In the genomic region with DNA sequence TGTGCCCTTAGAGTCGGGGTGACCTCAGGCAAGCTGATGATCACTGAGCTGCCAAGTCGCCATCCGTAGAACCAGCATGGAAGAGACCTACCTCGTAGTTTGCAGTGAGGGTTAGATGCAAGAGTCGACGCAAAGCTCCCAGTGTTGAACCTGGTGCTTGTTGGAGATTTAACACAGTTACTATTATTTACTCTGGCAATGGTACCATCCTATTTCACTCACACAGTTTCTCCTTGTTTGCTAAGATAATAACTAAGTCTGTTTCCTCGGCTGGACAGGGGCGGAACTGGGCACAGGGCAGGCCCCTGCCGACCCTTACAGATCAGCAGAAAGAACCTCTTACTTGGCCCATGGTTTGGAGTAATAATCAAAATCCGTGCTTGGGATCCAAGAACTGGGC, we compare ENCODE assay signal across 1 cellular context.
TF ChIP-seq lines count a peak whose summit lies in the region.

No MANE protein-coding gene starts in this region.

TF ChIP-seq in HepG2, 621 proteins besides CTCF, POLR2A, EP300 and RAD21 (continued from another document):
- TF ChIP-seq, protein P1, sequence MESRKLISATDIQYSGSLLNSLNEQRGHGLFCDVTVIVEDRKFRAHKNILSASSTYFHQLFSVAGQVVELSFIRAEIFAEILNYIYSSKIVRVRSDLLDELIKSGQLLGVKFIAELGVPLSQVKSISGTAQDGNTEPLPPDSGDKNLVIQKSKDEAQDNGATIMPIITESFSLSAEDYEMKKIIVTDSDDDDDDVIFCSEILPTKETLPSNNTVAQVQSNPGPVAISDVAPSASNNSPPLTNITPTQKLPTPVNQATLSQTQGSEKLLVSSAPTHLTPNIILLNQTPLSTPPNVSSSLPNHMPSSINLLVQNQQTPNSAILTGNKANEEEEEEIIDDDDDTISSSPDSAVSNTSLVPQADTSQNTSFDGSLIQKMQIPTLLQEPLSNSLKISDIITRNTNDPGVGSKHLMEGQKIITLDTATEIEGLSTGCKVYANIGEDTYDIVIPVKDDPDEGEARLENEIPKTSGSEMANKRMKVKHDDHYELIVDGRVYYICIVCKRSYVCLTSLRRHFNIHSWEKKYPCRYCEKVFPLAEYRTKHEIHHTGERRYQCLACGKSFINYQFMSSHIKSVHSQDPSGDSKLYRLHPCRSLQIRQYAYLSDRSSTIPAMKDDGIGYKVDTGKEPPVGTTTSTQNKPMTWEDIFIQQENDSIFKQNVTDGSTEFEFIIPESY (CRISPR knock-in tag; IDR thresholded peaks at IDR 0.05), result no peak
- TF ChIP-seq NFATC3 (CRISPR knock-in tag; IDR thresholded peaks at IDR 0.05) (no peak), ZNF619 (CRISPR knock-in tag; IDR thresholded peaks at IDR 0.05) (no peak), ZNF570 (CRISPR knock-in tag; IDR thresholded peaks at IDR 0.05; ENCODE audit: borderline replicate concordance) (no peak), CCDC6 (CRISPR knock-in tag; IDR thresholded peaks at IDR 0.05) (no peak), ZSCAN30 (CRISPR knock-in tag; IDR thresholded peaks at IDR 0.05) (no peak)
- TF ChIP-seq, protein P2, sequence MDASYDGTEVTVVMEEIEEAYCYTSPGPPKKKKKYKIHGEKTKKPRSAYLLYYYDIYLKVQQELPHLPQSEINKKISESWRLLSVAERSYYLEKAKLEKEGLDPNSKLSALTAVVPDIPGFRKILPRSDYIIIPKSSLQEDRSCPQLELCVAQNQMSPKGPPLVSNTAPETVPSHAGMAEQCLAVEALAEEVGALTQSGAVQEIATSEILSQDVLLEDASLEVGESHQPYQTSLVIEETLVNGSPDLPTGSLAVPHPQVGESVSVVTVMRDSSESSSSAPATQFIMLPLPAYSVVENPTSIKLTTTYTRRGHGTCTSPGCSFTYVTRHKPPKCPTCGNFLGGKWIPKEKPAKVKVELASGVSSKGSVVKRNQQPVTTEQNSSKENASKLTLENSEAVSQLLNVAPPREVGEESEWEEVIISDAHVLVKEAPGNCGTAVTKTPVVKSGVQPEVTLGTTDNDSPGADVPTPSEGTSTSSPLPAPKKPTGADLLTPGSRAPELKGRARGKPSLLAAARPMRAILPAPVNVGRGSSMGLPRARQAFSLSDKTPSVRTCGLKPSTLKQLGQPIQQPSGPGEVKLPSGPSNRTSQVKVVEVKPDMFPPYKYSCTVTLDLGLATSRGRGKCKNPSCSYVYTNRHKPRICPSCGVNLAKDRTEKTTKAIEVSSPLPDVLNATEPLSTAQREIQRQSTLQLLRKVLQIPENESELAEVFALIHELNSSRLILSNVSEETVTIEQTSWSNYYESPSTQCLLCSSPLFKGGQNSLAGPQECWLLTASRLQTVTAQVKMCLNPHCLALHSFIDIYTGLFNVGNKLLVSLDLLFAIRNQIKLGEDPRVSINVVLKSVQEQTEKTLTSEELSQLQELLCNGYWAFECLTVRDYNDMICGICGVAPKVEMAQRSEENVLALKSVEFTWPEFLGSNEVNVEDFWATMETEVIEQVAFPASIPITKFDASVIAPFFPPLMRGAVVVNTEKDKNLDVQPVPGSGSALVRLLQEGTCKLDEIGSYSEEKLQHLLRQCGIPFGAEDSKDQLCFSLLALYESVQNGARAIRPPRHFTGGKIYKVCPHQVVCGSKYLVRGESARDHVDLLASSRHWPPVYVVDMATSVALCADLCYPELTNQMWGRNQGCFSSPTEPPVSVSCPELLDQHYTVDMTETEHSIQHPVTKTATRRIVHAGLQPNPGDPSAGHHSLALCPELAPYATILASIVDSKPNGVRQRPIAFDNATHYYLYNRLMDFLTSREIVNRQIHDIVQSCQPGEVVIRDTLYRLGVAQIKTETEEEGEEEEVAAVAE (CRISPR knock-in tag; IDR thresholded peaks at IDR 0.05; ENCODE audit: borderline replicate concordance), result no peak
- TF ChIP-seq, protein P3, sequence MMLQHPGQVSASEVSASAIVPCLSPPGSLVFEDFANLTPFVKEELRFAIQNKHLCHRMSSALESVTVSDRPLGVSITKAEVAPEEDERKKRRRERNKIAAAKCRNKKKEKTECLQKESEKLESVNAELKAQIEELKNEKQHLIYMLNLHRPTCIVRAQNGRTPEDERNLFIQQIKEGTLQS (CRISPR knock-in tag; IDR thresholded peaks at IDR 0.05), result no peak
- TF ChIP-seq, protein P4, sequence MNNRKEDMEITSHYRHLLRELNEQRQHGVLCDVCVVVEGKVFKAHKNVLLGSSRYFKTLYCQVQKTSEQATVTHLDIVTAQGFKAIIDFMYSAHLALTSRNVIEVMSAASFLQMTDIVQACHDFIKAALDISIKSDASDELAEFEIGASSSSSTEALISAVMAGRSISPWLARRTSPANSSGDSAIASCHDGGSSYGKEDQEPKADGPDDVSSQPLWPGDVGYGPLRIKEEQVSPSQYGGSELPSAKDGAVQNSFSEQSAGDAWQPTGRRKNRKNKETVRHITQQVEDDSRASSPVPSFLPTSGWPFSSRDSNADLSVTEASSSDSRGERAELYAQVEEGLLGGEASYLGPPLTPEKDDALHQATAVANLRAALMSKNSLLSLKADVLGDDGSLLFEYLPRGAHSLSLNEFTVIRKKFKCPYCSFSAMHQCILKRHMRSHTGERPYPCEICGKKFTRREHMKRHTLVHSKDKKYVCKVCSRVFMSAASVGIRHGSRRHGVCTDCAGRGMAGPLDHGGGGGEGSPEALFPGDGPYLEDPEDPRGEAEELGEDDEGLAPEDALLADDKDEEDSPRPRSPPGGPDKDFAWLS (CRISPR knock-in tag; IDR thresholded peaks at IDR 0.05; ENCODE audit: borderline replicate concordance), result no peak
